ENCODE assay signal across 1 cellular context in the genomic region with DNA sequence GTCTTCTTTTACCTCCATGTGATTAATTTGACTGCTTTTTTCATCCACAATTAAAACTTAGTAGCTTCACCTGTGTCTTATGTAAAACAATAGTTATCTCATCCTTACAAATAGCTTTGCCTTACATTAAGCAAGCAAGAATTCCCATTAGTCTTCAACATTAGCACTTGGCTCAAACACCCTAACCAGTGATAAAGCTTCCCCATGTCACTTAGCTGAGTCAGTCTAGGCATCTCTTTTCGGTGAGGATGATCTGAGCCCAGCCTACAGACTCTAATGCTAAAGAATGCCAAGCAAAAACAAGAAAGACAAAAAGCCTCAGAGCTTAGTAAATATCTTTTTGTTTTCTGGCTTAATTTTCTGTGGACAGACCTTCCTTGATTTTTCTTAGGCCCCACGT.
TF ChIP-seq lines count a peak whose summit lies in the region.

No MANE protein-coding gene starts in this region.

TF ChIP-seq in HepG2, 621 proteins besides CTCF, POLR2A, EP300 and RAD21:
- TF ChIP-seq KLF15 (CRISPR knock-in tag; IDR thresholded peaks at IDR 0.05; ENCODE audit: borderline replicate concordance) (no peak), ZNF160 (CRISPR knock-in tag; IDR thresholded peaks at IDR 0.05) (no peak), ELF3 (CRISPR knock-in tag; IDR thresholded peaks at IDR 0.05) (no peak), ZNF652 (CRISPR knock-in tag; IDR thresholded peaks at IDR 0.05; ENCODE audit: borderline replicate concordance, low read depth) (no peak), MBD4 (IDR thresholded peaks at IDR 0.05; ENCODE audit: borderline replicate concordance, low read length) (no peak), ZBTB1 (CRISPR knock-in tag; IDR thresholded peaks at IDR 0.05; ENCODE audit: borderline replicate concordance) (no peak), MTF1 (CRISPR knock-in tag; IDR thresholded peaks at IDR 0.05) (no peak), PHB2 (IDR thresholded peaks at IDR 0.05; ENCODE audit: partially characterized antibody) (no peak)
- TF ChIP-seq, protein P1, sequence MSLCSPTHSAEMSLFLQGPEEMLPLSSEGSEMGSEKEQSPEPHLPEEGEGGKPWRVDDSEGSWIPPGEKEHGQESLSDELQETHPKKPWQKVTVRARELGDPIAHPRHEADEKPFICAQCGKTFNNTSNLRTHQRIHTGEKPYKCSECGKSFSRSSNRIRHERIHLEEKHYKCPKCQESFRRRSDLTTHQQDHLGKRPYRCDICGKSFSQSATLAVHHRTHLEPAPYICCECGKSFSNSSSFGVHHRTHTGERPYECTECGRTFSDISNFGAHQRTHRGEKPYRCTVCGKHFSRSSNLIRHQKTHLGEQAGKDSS (CRISPR knock-in tag; IDR thresholded peaks at IDR 0.05; ENCODE audit: borderline replicate concordance, low read depth), result no peak
- TF ChIP-seq, protein P2, sequence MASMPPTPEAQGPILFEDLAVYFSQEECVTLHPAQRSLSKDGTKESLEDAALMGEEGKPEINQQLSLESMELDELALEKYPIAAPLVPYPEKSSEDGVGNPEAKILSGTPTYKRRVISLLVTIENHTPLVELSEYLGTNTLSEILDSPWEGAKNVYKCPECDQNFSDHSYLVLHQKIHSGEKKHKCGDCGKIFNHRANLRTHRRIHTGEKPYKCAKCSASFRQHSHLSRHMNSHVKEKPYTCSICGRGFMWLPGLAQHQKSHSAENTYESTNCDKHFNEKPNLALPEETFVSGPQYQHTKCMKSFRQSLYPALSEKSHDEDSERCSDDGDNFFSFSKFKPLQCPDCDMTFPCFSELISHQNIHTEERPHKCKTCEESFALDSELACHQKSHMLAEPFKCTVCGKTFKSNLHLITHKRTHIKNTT (CRISPR knock-in tag; IDR thresholded peaks at IDR 0.05), result no peak
- TF ChIP-seq, protein P3, sequence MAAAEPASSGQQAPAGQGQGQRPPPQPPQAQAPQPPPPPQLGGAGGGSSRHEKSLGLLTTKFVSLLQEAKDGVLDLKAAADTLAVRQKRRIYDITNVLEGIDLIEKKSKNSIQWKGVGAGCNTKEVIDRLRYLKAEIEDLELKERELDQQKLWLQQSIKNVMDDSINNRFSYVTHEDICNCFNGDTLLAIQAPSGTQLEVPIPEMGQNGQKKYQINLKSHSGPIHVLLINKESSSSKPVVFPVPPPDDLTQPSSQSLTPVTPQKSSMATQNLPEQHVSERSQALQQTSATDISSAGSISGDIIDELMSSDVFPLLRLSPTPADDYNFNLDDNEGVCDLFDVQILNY (CRISPR knock-in tag; conservative IDR thresholded peaks at IDR 0.05), result no peak
TF ChIP-seq in HepG2: peak in this region for 0.
